ENCODE assay signal across 17 cellular contexts in the genomic region with DNA sequence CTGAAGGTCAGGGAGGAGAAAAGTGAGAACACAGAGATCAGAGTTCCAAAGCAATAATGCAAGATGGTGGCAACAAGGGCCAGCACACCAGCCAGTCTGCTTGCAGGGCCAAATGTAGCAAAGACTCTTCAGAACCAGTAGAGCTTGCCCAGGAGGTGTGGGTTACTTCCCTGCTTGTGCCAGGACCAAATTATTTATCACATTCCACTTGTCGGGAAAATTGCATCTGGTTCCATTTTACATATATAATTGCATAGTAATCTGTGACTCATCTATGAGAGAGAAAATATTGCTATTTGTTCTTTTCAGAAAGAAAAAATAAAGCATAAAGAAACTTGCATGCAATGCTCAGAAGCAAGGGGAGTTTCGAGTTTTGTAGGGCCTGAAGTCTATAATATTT.
"Had no signal": no experiment of that assay in that cellular context is flagged by ENCODE, and none has a peak within 500 bp of the region (broad histone marks: within the 10 kb centered on the region; RNA-seq: fewer than 3 reads in every experiment).

No MANE protein-coding gene starts in this region.

- H3K4me1 ChIP-seq: sigmoid colon, upper lobe of right lung had no signal

- H3K36me3 Mint-ChIP-seq: activated naive CD4-positive, alpha-beta T cell treated with anti-CD3 and anti-CD28 coated beads, Interleukin-2, amount 50 U/mL, for 72 hours; natural killer cell; stimulated activated naive B cell treated with anti-CD40 and anti-IgM and Interleukin-4, amounts not matched to agents 10 μg/mL and 1 μg/mL and 100 μg/mL, for 72 hours had no signal

- H3K27ac ChIP-seq: cardiac muscle cell, epithelial cell of prostate, sigmoid colon, spleen, thoracic aorta, upper lobe of right lung, WERI-Rb-1 had no signal

- H3K27me3 ChIP-seq: cardiac muscle cell, sigmoid colon, spleen, upper lobe of right lung had no signal

- DNase-seq: activated CD4-positive, alpha-beta T cell treated with anti-CD3 and anti-CD28 coated beads, Interleukin-2, amount 50 U/mL, for 4 hours; activated gamma-delta T cell; dermis blood vessel endothelial cell; hypothalamus; natural killer cell; sigmoid colon; spleen; stimulated activated naive B cell treated with anti-CD40 and anti-IgM and Interleukin-4, amounts not matched to agents 10 μg/mL and 1 μg/mL and 100 μg/mL, for 72 hours; SW 1271; T-helper 2 cell; upper lobe of right lung; WERI-Rb-1 had no signal

- H3K27ac Mint-ChIP-seq: activated naive CD4-positive, alpha-beta T cell treated with anti-CD3 and anti-CD28 coated beads, Interleukin-2, amount 50 U/mL, for 72 hours; natural killer cell; stimulated activated naive B cell treated with anti-CD40 and anti-IgM and Interleukin-4, amounts not matched to agents 10 μg/mL and 1 μg/mL and 100 μg/mL, for 72 hours had no signal

- H3K9me3 ChIP-seq: sigmoid colon, spleen, thoracic aorta, upper lobe of right lung had no signal

- ATAC-seq: activated naive CD4-positive, alpha-beta T cell treated with anti-CD3 and anti-CD28 coated beads, Interleukin-2, amount 50 U/mL, for 72 hours; natural killer cell; upper lobe of right lung had no signal

- H3K36me3 ChIP-seq: cardiac muscle cell, sigmoid colon, spleen, thoracic aorta, upper lobe of right lung, WERI-Rb-1 had no signal

- H3K4me3 ChIP-seq: cardiac muscle cell, lung, sigmoid colon, spleen, thoracic aorta, upper lobe of right lung had no signal

- H3K9me3 Mint-ChIP-seq: activated naive CD4-positive, alpha-beta T cell treated with anti-CD3 and anti-CD28 coated beads, Interleukin-2, amount 50 U/mL, for 72 hours; natural killer cell; stimulated activated naive B cell treated with anti-CD40 and anti-IgM and Interleukin-4, amounts not matched to agents 10 μg/mL and 1 μg/mL and 100 μg/mL, for 72 hours had no signal

- H3K4me3 Mint-ChIP-seq: natural killer cell; stimulated activated naive B cell treated with anti-CD40 and anti-IgM and Interleukin-4, amounts not matched to agents 10 μg/mL and 1 μg/mL and 100 μg/mL, for 72 hours had no signal
